In the genomic region with DNA sequence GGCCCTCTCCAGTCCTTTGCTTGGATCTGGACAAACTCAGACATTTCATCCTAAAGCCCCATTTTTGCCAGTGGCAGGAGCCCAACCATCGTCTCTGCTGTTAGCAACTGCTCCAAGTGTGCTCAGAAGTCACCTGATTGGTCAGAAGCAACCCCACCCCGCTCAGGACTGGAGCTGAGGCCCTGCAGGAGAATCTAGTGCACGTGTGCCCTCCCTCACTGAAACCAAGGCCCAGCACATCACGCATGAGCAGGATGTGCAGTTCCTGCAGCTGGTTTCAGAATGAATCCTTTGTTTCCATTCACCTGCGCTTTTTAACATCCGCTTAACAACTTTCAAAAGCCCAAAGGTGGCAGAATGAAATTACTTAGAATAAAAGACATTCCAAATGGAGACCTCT, we compare ENCODE assay signal across 8 cellular contexts.
DNase-seq lines count a peak whose midpoint lies in the region; ATAC-seq and TF ChIP-seq lines count a peak whose summit lies in the region.

No MANE protein-coding gene starts in this region.

- in situ Hi-C loops in gastrocnemius medialis (cut with MboI; ENCODE audit: low sequenced_read_pairs in 4 of 4) = no loop called here

- ATAC-seq in GM19397 (IDR thresholded peaks at IDR 0.05; ENCODE audit: unreplicated experiment) (peak; percentile 97), HG03064 (IDR thresholded peaks at IDR 0.05; ENCODE audit: low read depth, unreplicated experiment) (peak; percentile 95), gastrocnemius medialis (no peak)

- H3K36me3 ChIP-seq in gastrocnemius medialis = no peaks in the 10 kb centered on the region

- H3K4me3 ChIP-seq in gastrocnemius medialis = no peak overlapping the region

- no peaks in the 10 kb centered on the region for H3K4me1 ChIP-seq in gastrocnemius medialis

- no peaks in the 10 kb centered on the region for H3K9me3 ChIP-seq in gastrocnemius medialis

- no peak for TF ChIP-seq POLR2A in gastrocnemius medialis (IDR thresholded peaks at IDR 0.05)

- no peak for TF ChIP-seq CTCF in gastrocnemius medialis (IDR thresholded peaks at IDR 0.05 in 4 of 5, conservative IDR thresholded peaks at IDR 0.05 in 1 of 5)

- intact Hi-C loops in gastrocnemius medialis (cut with DNase I; ENCODE audit: low total_unique reads) = no loop called here

- H3K27me3 ChIP-seq in gastrocnemius medialis = no peaks in the 10 kb centered on the region

- DNase-seq in activated CD8-positive, alpha-beta memory T cell treated with anti-CD3 and anti-CD28 coated beads, Interleukin-2, amount 50 U/mL, for 48 hours = peak; percentile 65
- peak; percentile 37 to 59 (median 37) for DNase-seq in stimulated activated CD4-positive, alpha-beta T cell treated with anti-CD3 and anti-CD28 coated beads, Interleukin-12 subunit alpha, Interleukin-12 subunit beta, amount 100 ng/mL, for 48 hours (ENCODE audit: low read depth in 2 of 3, low spot score in 1 of 3)
- DNase-seq in gastrocnemius medialis = no peak
- no peak for DNase-seq in NOMO-1 treated with DMSO at 0.1 percent for 48 hours (lab: John Stamatoyannopoulos, UW; ENCODE audit: unreplicated experiment)
- no peak for DNase-seq in DMS79 (lab: John Stamatoyannopoulos, UW)
- no peak for DNase-seq in T1000 (lab: John Stamatoyannopoulos, UW)

- no peak overlapping the region for H3K27ac ChIP-seq in gastrocnemius medialis

Comparison
In these comparisons a context has a peak if more than half of its experiments do, and no peak if none do; other contexts are left out.
1. ATAC-seq: peak in GM19397 (single experiment) and HG03064 (single experiment); none in gastrocnemius medialis (0 of 2).
2. DNase-seq: peak in activated CD8-positive, alpha-beta memory T cell treated with anti-CD3 and anti-CD28 coated beads, Interleukin-2, amount 50 U/mL, for 48 hours (single experiment) and stimulated activated CD4-positive, alpha-beta T cell treated with anti-CD3 and anti-CD28 coated beads, Interleukin-12 subunit alpha, Interleukin-12 subunit beta, amount 100 ng/mL, for 48 hours (3 of 3); none in gastrocnemius medialis (0 of 2), NOMO-1 treated with DMSO at 0.1 percent for 48 hours (single experiment), DMS79 (single experiment) and T1000 (single experiment).